Comparison of ENCODE assay signal across 18 cellular contexts in genomic region chr2:238914648-238915015, GRCh38.
DNase-seq lines count a peak whose midpoint lies in the region; ATAC-seq and TF ChIP-seq lines count a peak whose summit lies in the region.
"Had no signal": no experiment of that assay in that cellular context is flagged by ENCODE, and none has a peak within 500 bp of the region (broad histone marks: within the 10 kb centered on the region; RNA-seq: fewer than 3 reads in every experiment).

No MANE protein-coding gene starts in this region.

- H3K36me3 ChIP-seq in MG63, result peaks cover 9% of the 10 kb centered on the region; the same call in 1 of the 2 replicates
- H3K36me3 ChIP-seq: adrenal gland had no signal

- no peak for ATAC-seq in GM19467 (IDR thresholded peaks at IDR 0.05; ENCODE audit: unreplicated experiment)
- no peak for ATAC-seq in GM21723 (IDR thresholded peaks at IDR 0.05; ENCODE audit: unreplicated experiment)
- ATAC-seq: gastroesophageal sphincter; psoas muscle; stimulated activated effector memory CD8-positive, alpha-beta T cell treated with anti-CD3 and anti-CD28 coated beads, Interleukin-12 subunit alpha, Interleukin-12 subunit beta, amount 100 ng/mL, for 72 hours had no signal

- no peak overlapping the region for H3K4me3 ChIP-seq in MG63
- H3K4me3 ChIP-seq: adrenal gland, gastroesophageal sphincter, psoas muscle had no signal

- H3K9me3 ChIP-seq in MG63, result no peaks in the 10 kb centered on the region
- H3K9me3 ChIP-seq: adrenal gland, psoas muscle had no signal

- no peaks in the 10 kb centered on the region for H3K9me3 Mint-ChIP-seq in chondrocyte (ENCODE audit: low read depth)
- H3K9me3 Mint-ChIP-seq: activated B cell treated with CpG ODN at 0.5 μM for 24 hours; stimulated activated effector memory CD8-positive, alpha-beta T cell treated with anti-CD3 and anti-CD28 coated beads, Interleukin-12 subunit alpha, Interleukin-12 subunit beta, amount 100 ng/mL, for 72 hours had no signal

- peaks cover 12% of the 10 kb centered on the region for H3K4me1 Mint-ChIP-seq in chondrocyte (ENCODE audit: low read depth)
- H3K4me1 Mint-ChIP-seq: activated B cell treated with CpG ODN at 0.5 μM for 24 hours; stimulated activated effector memory CD8-positive, alpha-beta T cell treated with anti-CD3 and anti-CD28 coated beads, Interleukin-12 subunit alpha, Interleukin-12 subunit beta, amount 100 ng/mL, for 72 hours had no signal

- no peak for TF ChIP-seq CTCF in chondrocyte (IDR thresholded peaks at IDR 0.05)

- H3K4me3 Mint-ChIP-seq in chondrocyte (ENCODE audit: unreplicated experiment), result no peak overlapping the region
- H3K4me3 Mint-ChIP-seq: activated B cell treated with CpG ODN at 0.5 μM for 24 hours; stimulated activated effector memory CD8-positive, alpha-beta T cell treated with anti-CD3 and anti-CD28 coated beads, Interleukin-12 subunit alpha, Interleukin-12 subunit beta, amount 100 ng/mL, for 72 hours had no signal

- intact Hi-C loops in posterior vena cava (cut with DNase I), result no loop called here

- no peak overlapping the region for H3K27ac ChIP-seq in substantia nigra (ENCODE audit: low read depth, low read length, poor library complexity, severe bottlenecking)
- H3K27ac ChIP-seq: adrenal gland, C4-2B, gastroesophageal sphincter, psoas muscle had no signal

- DNase-seq in EH (ENCODE audit: low read depth) (peak; percentile 88), MG63 (peak; percentile 35), chondrocyte (ENCODE audit: low spot score) (peak; percentile 60), posterior vena cava (ENCODE audit: low spot score) (peak; percentile 70), substantia nigra (lab: John Stamatoyannopoulos, UW) (no peak)
- no peak for DNase-seq in stimulated activated CD4-positive, alpha-beta T cell treated with anti-CD3 and anti-CD28 coated beads, Interleukin-12 subunit alpha, Interleukin-12 subunit beta, amount 100 ng/mL, for 4 hours
- DNase-seq: activated B cell treated with CpG ODN at 0.5 μM for 24 hours; activated CD8-positive, alpha-beta memory T cell treated with anti-CD3 and anti-CD28 coated beads, Interleukin-2, amount 50 U/mL, for 48 hours; adrenal gland; islet precursor cell; NCI-H2107; psoas muscle; stimulated activated CD4-positive, alpha-beta T cell treated with anti-CD3 and anti-CD28 coated beads, Interleukin-4, amount 100 ng/mL, for 1 hour had no signal

- H3K27me3 ChIP-seq in MG63, result no peaks in the 10 kb centered on the region
- H3K27me3 ChIP-seq: adrenal gland had no signal

- no peak overlapping the region for H3K27ac Mint-ChIP-seq in chondrocyte (ENCODE audit: unreplicated experiment)
- H3K27ac Mint-ChIP-seq: activated B cell treated with CpG ODN at 0.5 μM for 24 hours; stimulated activated effector memory CD8-positive, alpha-beta T cell treated with anti-CD3 and anti-CD28 coated beads, Interleukin-12 subunit alpha, Interleukin-12 subunit beta, amount 100 ng/mL, for 72 hours had no signal

- no peaks in the 10 kb centered on the region for H3K27me3 Mint-ChIP-seq in chondrocyte (ENCODE audit: low read depth)

- H3K36me3 Mint-ChIP-seq in chondrocyte (ENCODE audit: low read depth), result peaks cover 4% of the 10 kb centered on the region
- H3K36me3 Mint-ChIP-seq: stimulated activated effector memory CD8-positive, alpha-beta T cell treated with anti-CD3 and anti-CD28 coated beads, Interleukin-12 subunit alpha, Interleukin-12 subunit beta, amount 100 ng/mL, for 72 hours had no signal

Comparison
In these comparisons a context has a peak if more than half of its experiments do, and no peak if none do; other contexts are left out.
1. DNase-seq: peak in EH (single experiment), MG63 (single experiment), chondrocyte (single experiment) and posterior vena cava (single experiment); none in substantia nigra (0 of 49) and stimulated activated CD4-positive, alpha-beta T cell treated with anti-CD3 and anti-CD28 coated beads, Interleukin-12 subunit alpha, Interleukin-12 subunit beta, amount 100 ng/mL, for 4 hours (single experiment).